ENCODE assay signal across 3 cellular contexts in the genomic region with DNA sequence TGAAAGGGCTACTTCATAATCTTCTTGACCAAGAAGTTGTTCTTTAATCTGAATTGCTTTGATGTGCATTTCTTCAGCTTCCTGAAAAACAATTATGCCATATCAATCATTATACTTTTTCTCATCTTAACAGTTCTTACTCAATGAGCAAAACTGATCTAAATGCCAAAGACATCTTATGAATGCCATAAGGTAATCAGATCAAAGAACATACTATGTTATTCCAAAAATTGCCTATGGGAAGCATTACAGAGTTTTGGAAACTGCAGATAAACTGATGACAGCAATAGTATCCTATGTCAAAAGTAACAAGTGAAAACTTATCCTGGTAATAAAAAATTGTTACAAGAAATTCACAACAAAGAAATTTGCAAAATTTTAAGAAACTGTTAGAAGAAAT.
TF ChIP-seq lines count a peak whose summit lies in the region.

No MANE protein-coding gene starts in this region.

TF ChIP-seq in GM12878, 131 proteins besides CTCF, POLR2A, EP300 and RAD21:
- TF ChIP-seq ETV6 (conservative IDR thresholded peaks at IDR 0.05 in 1 of 2, IDR thresholded peaks at IDR 0.05 in 1 of 2; ENCODE audit: borderline replicate concordance in 1 of 2, low read depth in 1 of 2) (peak in 1 of 2 experiments; percentile 48; a peak in 1 of 4 replicates), TARDBP (IDR thresholded peaks at IDR 0.05; ENCODE audit: borderline replicate concordance) (no peak), NFXL1 (IDR thresholded peaks at IDR 0.05; ENCODE audit: borderline replicate concordance) (peak; percentile 51; the same call in 1 of the 2 replicates), NFYA (IDR thresholded peaks at IDR 0.05; ENCODE audit: borderline replicate concordance, low read depth, low read length) (no peak)
- TF ChIP-seq, protein P1, sequence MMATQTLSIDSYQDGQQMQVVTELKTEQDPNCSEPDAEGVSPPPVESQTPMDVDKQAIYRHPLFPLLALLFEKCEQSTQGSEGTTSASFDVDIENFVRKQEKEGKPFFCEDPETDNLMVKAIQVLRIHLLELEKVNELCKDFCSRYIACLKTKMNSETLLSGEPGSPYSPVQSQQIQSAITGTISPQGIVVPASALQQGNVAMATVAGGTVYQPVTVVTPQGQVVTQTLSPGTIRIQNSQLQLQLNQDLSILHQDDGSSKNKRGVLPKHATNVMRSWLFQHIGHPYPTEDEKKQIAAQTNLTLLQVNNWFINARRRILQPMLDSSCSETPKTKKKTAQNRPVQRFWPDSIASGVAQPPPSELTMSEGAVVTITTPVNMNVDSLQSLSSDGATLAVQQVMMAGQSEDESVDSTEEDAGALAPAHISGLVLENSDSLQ (IDR thresholded peaks at IDR 0.05) = no peak
TF ChIP-seq in GM12878: peak in this region for 2.

TF ChIP-seq in endothelial cell of umbilical vein, 7 proteins besides CTCF, POLR2A, EP300 and RAD21:
- TF ChIP-seq FOS (IDR thresholded peaks at IDR 0.05; ENCODE audit: borderline replicate concordance, insufficient read depth, low read length) = no peak
- no peak for TF ChIP-seq JUN (IDR thresholded peaks at IDR 0.05; ENCODE audit: borderline replicate concordance, insufficient read depth, insufficient read length, low read depth)
- no peak for TF ChIP-seq EZH2 (IDR thresholded peaks at IDR 0.05; ENCODE audit: borderline replicate concordance, low read depth, low read length, severe bottlenecking)
- TF ChIP-seq, protein P2, sequence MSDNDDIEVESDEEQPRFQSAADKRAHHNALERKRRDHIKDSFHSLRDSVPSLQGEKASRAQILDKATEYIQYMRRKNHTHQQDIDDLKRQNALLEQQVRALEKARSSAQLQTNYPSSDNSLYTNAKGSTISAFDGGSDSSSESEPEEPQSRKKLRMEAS (IDR thresholded peaks at IDR 0.05; ENCODE audit: insufficient read depth, insufficient read length) = no peak
- no peak for TF ChIP-seq POLR2AphosphoS5 (IDR thresholded peaks at IDR 0.05; ENCODE audit: insufficient read depth, low read depth, low read length)
- TF ChIP-seq GATA2 (IDR thresholded peaks at IDR 0.05; ENCODE audit: insufficient read depth, insufficient read length, low read depth, low read length) = no peak

TF ChIP-seq in GM23338, 12 proteins besides CTCF, POLR2A, EP300 and RAD21:
- TF ChIP-seq, protein P3, sequence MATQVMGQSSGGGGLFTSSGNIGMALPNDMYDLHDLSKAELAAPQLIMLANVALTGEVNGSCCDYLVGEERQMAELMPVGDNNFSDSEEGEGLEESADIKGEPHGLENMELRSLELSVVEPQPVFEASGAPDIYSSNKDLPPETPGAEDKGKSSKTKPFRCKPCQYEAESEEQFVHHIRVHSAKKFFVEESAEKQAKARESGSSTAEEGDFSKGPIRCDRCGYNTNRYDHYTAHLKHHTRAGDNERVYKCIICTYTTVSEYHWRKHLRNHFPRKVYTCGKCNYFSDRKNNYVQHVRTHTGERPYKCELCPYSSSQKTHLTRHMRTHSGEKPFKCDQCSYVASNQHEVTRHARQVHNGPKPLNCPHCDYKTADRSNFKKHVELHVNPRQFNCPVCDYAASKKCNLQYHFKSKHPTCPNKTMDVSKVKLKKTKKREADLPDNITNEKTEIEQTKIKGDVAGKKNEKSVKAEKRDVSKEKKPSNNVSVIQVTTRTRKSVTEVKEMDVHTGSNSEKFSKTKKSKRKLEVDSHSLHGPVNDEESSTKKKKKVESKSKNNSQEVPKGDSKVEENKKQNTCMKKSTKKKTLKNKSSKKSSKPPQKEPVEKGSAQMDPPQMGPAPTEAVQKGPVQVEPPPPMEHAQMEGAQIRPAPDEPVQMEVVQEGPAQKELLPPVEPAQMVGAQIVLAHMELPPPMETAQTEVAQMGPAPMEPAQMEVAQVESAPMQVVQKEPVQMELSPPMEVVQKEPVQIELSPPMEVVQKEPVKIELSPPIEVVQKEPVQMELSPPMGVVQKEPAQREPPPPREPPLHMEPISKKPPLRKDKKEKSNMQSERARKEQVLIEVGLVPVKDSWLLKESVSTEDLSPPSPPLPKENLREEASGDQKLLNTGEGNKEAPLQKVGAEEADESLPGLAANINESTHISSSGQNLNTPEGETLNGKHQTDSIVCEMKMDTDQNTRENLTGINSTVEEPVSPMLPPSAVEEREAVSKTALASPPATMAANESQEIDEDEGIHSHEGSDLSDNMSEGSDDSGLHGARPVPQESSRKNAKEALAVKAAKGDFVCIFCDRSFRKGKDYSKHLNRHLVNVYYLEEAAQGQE (IDR thresholded peaks at IDR 0.05; ENCODE audit: unreplicated experiment) = no peak
- no peak for TF ChIP-seq CREB1 (CRISPR knock-in tag; IDR thresholded peaks at IDR 0.05; ENCODE audit: low read depth)
- TF ChIP-seq NANOG (IDR thresholded peaks at IDR 0.05; ENCODE audit: borderline replicate concordance) = no peak
- TF ChIP-seq, protein P4, sequence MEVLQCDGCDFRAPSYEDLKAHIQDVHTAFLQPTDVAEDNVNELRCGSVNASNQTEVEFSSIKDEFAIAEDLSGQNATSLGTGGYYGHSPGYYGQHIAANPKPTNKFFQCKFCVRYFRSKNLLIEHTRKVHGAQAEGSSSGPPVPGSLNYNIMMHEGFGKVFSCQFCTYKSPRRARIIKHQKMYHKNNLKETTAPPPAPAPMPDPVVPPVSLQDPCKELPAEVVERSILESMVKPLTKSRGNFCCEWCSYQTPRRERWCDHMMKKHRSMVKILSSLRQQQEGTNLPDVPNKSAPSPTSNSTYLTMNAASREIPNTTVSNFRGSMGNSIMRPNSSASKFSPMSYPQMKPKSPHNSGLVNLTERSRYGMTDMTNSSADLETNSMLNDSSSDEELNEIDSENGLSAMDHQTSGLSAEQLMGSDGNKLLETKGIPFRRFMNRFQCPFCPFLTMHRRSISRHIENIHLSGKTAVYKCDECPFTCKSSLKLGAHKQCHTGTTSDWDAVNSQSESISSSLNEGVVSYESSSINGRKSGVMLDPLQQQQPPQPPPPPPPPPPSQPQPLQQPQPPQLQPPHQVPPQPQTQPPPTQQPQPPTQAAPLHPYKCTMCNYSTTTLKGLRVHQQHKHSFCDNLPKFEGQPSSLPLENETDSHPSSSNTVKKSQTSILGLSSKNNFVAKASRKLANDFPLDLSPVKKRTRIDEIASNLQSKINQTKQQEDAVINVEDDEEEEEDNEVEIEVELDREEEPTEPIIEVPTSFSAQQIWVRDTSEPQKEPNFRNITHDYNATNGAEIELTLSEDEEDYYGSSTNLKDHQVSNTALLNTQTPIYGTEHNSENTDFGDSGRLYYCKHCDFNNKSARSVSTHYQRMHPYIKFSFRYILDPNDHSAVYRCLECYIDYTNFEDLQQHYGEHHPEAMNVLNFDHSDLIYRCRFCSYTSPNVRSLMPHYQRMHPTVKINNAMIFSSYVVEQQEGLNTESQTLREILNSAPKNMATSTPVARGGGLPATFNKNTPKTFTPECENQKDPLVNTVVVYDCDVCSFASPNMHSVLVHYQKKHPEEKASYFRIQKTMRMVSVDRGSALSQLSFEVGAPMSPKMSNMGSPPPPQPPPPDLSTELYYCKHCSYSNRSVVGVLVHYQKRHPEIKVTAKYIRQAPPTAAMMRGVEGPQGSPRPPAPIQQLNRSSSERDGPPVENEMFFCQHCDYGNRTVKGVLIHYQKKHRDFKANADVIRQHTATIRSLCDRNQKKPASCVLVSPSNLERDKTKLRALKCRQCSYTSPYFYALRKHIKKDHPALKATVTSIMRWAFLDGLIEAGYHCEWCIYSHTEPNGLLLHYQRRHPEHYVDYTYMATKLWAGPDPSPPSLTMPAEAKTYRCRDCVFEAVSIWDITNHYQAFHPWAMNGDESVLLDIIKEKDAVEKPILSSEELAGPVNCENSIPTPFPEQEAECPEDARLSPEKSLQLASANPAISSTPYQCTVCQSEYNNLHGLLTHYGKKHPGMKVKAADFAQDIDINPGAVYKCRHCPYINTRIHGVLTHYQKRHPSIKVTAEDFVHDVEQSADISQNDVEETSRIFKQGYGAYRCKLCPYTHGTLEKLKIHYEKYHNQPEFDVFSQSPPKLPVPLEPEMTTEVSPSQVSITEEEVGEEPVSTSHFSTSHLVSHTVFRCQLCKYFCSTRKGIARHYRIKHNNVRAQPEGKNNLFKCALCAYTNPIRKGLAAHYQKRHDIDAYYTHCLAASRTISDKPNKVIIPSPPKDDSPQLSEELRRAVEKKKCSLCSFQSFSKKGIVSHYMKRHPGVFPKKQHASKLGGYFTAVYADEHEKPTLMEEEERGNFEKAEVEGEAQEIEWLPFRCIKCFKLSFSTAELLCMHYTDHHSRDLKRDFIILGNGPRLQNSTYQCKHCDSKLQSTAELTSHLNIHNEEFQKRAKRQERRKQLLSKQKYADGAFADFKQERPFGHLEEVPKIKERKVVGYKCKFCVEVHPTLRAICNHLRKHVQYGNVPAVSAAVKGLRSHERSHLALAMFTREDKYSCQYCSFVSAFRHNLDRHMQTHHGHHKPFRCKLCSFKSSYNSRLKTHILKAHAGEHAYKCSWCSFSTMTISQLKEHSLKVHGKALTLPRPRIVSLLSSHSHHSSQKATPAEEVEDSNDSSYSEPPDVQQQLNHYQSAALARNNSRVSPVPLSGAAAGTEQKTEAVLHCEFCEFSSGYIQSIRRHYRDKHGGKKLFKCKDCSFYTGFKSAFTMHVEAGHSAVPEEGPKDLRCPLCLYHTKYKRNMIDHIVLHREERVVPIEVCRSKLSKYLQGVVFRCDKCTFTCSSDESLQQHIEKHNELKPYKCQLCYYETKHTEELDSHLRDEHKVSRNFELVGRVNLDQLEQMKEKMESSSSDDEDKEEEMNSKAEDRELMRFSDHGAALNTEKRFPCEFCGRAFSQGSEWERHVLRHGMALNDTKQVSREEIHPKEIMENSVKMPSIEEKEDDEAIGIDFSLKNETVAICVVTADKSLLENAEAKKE (CRISPR knock-in tag; IDR thresholded peaks at IDR 0.05) = no peak
- no peak for TF ChIP-seq ZNF331 (CRISPR knock-in tag; IDR thresholded peaks at IDR 0.05; ENCODE audit: low read depth)
- no peak for TF ChIP-seq STAT1 (IDR thresholded peaks at IDR 0.05; ENCODE audit: unreplicated experiment)
- TF ChIP-seq POLR2AphosphoS5 (IDR thresholded peaks at IDR 0.05; ENCODE audit: low read depth) = no peak
- no peak for TF ChIP-seq JUNB (IDR thresholded peaks at IDR 0.05; ENCODE audit: unreplicated experiment)
- no peak for TF ChIP-seq EZH2 (IDR thresholded peaks at IDR 0.05; ENCODE audit: low read depth, unreplicated experiment)
- TF ChIP-seq, protein P5, sequence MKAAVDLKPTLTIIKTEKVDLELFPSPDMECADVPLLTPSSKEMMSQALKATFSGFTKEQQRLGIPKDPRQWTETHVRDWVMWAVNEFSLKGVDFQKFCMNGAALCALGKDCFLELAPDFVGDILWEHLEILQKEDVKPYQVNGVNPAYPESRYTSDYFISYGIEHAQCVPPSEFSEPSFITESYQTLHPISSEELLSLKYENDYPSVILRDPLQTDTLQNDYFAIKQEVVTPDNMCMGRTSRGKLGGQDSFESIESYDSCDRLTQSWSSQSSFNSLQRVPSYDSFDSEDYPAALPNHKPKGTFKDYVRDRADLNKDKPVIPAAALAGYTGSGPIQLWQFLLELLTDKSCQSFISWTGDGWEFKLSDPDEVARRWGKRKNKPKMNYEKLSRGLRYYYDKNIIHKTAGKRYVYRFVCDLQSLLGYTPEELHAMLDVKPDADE (IDR thresholded peaks at IDR 0.05) = no peak
- no peak for TF ChIP-seq EZH2phosphoT487 (IDR thresholded peaks at IDR 0.05; ENCODE audit: unreplicated experiment)
- TF ChIP-seq ZNF114 (CRISPR knock-in tag; IDR thresholded peaks at IDR 0.05) = no peak
